In the genomic region with DNA sequence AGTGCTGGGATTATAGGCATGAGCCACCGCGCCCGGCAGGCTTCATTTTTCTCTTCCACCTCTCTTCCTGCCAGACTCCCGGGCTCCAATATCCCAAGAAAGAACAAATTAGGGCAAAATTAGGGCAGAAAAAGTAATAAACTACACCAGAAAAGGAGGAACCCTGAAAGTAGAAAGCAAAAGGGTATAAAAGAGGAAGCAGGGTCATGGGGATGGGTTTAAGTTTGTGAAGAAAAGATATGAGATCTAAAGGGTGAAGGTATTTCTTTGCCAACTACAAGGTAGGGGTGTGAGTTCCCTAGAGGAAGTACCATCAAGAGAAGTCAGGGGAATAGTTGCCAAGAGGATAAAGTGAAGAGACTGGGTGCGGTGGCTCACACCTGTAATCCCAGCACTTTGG, we compare ENCODE assay signal across 13 cellular contexts. TPM values are rescaled to one million over a fixed set of nuclear protein-coding genes. Genes with fewer than 3 reads are reported as not detected.
DNase-seq lines count a peak whose midpoint lies in the region; ATAC-seq, FAIRE-seq and TF ChIP-seq lines count a peak whose summit lies in the region.
"Had no signal": no experiment of that assay in that cellular context is flagged by ENCODE, and none has a peak within 500 bp of the region (broad histone marks: within the 10 kb centered on the region; RNA-seq: fewer than 3 reads in every experiment).

No MANE protein-coding gene starts in this region.

- no peak for FAIRE-seq in kidney (lab: Jason Lieb, UNC)

- DNase-seq in activated T-cell treated with anti-CD3 and anti-CD28 coated beads, Interleukin-2, amount 50 U/mL, for 24 hours = no peak
- no peak for DNase-seq in activated T-cell treated with anti-CD3 and anti-CD28 coated beads, Interleukin-2, amount 50 U/mL, for 1 hour
- DNase-seq in RWPE2 (ENCODE audit: low spot score) (no peak), kidney (no peak), HAP-1 (ENCODE audit: low spot score in 2 of 2) (no peak), NCI-H526 treated with DMSO at 0.1 percent for 48 hours (lab: John Stamatoyannopoulos, UW) (no peak)
- no peak for DNase-seq in central memory CD8-positive, alpha-beta T cell (ENCODE audit: low spot score in 2 of 2)
- DNase-seq in stimulated activated naive B cell treated with anti-CD40 and anti-IgM and Interleukin-4, amounts not matched to agents 10 μg/mL and 1 μg/mL and 100 μg/mL, for 72 hours = no peak
- DNase-seq: activated CD8-positive, alpha-beta memory T cell treated with anti-CD3 and anti-CD28 coated beads, Interleukin-2, amount 50 U/mL, for 4 hours; GF-D8; hippocampal formation; NCI-H146; upper lobe of left lung had no signal

- H3K27me3 ChIP-seq in RWPE2 (ENCODE audit: insufficient read depth, poor library complexity, severe bottlenecking) = no peaks in the 10 kb centered on the region
- H3K27me3 ChIP-seq in HAP-1 (ENCODE audit: low read depth) = 0 out of 2 replicates have a peak, but pooled peaks cover 6% of the 10 kb centered on the region
- H3K27me3 ChIP-seq: upper lobe of left lung had no signal

- no peak overlapping the region for H3K4me3 ChIP-seq in RWPE2 (ENCODE audit: severe bottlenecking)
- H3K4me3 ChIP-seq in kidney (ENCODE audit: low read length in 2 of 2) = no peak overlapping the region
- H3K4me3 ChIP-seq in HAP-1 = no peak overlapping the region
- H3K4me3 ChIP-seq: upper lobe of left lung had no signal

- peak overlapping the region; percentile 23 for H3K27ac Mint-ChIP-seq in activated T-cell treated with anti-CD3 and anti-CD28 coated beads, Interleukin-2, amount 50 U/mL, for 24 hours
- H3K27ac Mint-ChIP-seq in central memory CD8-positive, alpha-beta T cell (ENCODE audit: low read depth) = peak overlapping the region; percentile 37
- H3K27ac Mint-ChIP-seq in stimulated activated naive B cell treated with anti-CD40 and anti-IgM and Interleukin-4, amounts not matched to agents 10 μg/mL and 1 μg/mL and 100 μg/mL, for 72 hours = peak overlapping the region; percentile 90

- TF ChIP-seq CTCF in RWPE2 (IDR thresholded peaks at IDR 0.05; ENCODE audit: poor library complexity, severe bottlenecking) (no peak), kidney (IDR thresholded peaks at IDR 0.05; ENCODE audit: borderline replicate concordance, extremely low read depth, insufficient read depth) (no peak)

- peaks cover 18% of the 10 kb centered on the region for H3K4me1 ChIP-seq in RWPE2 (ENCODE audit: insufficient read depth, poor library complexity, severe bottlenecking)
- no peaks in the 10 kb centered on the region for H3K4me1 ChIP-seq in kidney (ENCODE audit: control insufficient read depth in 1 of 2, insufficient read depth in 1 of 2, low read depth in 1 of 2, low read length in 2 of 2)
- H3K4me1 ChIP-seq in HAP-1 = no peaks in the 10 kb centered on the region

- in situ Hi-C loops in HAP-1 (cut with MboI; ENCODE audit: low sequenced_read_pairs) = no loop called here

- no peak overlapping the region for H3K9ac ChIP-seq in kidney (ENCODE audit: low read length in 2 of 2)

- H3K4me3 Mint-ChIP-seq in activated T-cell treated with anti-CD3 and anti-CD28 coated beads, Interleukin-2, amount 50 U/mL, for 24 hours = no peak overlapping the region
- peak overlapping the region; percentile 31 for H3K4me3 Mint-ChIP-seq in central memory CD8-positive, alpha-beta T cell
- peak overlapping the region; percentile 0 to 37 for H3K4me3 Mint-ChIP-seq in stimulated activated naive B cell treated with anti-CD40 and anti-IgM and Interleukin-4, amounts not matched to agents 10 μg/mL and 1 μg/mL and 100 μg/mL, for 72 hours

- no peak for ATAC-seq in RWPE2 (ENCODE audit: low read depth)
- no peak for ATAC-seq in central memory CD8-positive, alpha-beta T cell (replicated peaks; ENCODE audit: extremely low read depth, poor library complexity, severe bottlenecking)
- no peak for ATAC-seq in stimulated activated naive B cell treated with anti-CD40 and anti-IgM and Interleukin-4, amounts not matched to agents 10 μg/mL and 1 μg/mL and 100 μg/mL, for 72 hours (replicated peaks)

- no peaks in the 10 kb centered on the region for H3K27me3 Mint-ChIP-seq in activated T-cell treated with anti-CD3 and anti-CD28 coated beads, Interleukin-2, amount 50 U/mL, for 24 hours
- H3K27me3 Mint-ChIP-seq in central memory CD8-positive, alpha-beta T cell = no peaks in the 10 kb centered on the region
- no peaks in the 10 kb centered on the region for H3K27me3 Mint-ChIP-seq in stimulated activated naive B cell treated with anti-CD40 and anti-IgM and Interleukin-4, amounts not matched to agents 10 μg/mL and 1 μg/mL and 100 μg/mL, for 72 hours

- peaks cover 81% of the 10 kb centered on the region for H3K36me3 Mint-ChIP-seq in activated T-cell treated with anti-CD3 and anti-CD28 coated beads, Interleukin-2, amount 50 U/mL, for 24 hours (ENCODE audit: low read depth)
- peaks cover 46% of the 10 kb centered on the region for H3K36me3 Mint-ChIP-seq in central memory CD8-positive, alpha-beta T cell (ENCODE audit: insufficient read depth)
- H3K36me3 Mint-ChIP-seq in stimulated activated naive B cell treated with anti-CD40 and anti-IgM and Interleukin-4, amounts not matched to agents 10 μg/mL and 1 μg/mL and 100 μg/mL, for 72 hours = peaks cover 21 to 40% of the 10 kb centered on the region in 2 donors

- intact Hi-C loops in kidney (cut with DNase I) = no loop called here

- H3K9me3 ChIP-seq in RWPE2 (ENCODE audit: severe bottlenecking) (no peaks in the 10 kb centered on the region), kidney (ENCODE audit: control insufficient read depth in 1 of 2, low read length in 2 of 2) (no peaks in the 10 kb centered on the region), HAP-1 (no peaks in the 10 kb centered on the region)
- H3K9me3 ChIP-seq: upper lobe of left lung had no signal

- H3K27ac ChIP-seq in RWPE2 (ENCODE audit: poor library complexity, severe bottlenecking) (peak overlapping the region; percentile 67), kidney (ENCODE audit: low read depth in 2 of 2, low read length in 2 of 2) (no peak overlapping the region)
- H3K27ac ChIP-seq: upper lobe of left lung had no signal

- H3K36me3 ChIP-seq in RWPE2 (ENCODE audit: low read depth) (no peaks in the 10 kb centered on the region), kidney (ENCODE audit: control insufficient read depth in 1 of 2, insufficient read depth in 2 of 2, low read length in 2 of 2) (no peaks in the 10 kb centered on the region), HAP-1 (replicated peaks) (no peaks in the 10 kb centered on the region)
- H3K36me3 ChIP-seq: upper lobe of left lung had no signal

- H3K4me1 Mint-ChIP-seq in activated T-cell treated with anti-CD3 and anti-CD28 coated beads, Interleukin-2, amount 50 U/mL, for 24 hours (ENCODE audit: low read depth) = peaks cover 50% of the 10 kb centered on the region
- H3K4me1 Mint-ChIP-seq in central memory CD8-positive, alpha-beta T cell = peaks cover 62% of the 10 kb centered on the region
- peaks cover 39 to 69% of the 10 kb centered on the region in 2 donors for H3K4me1 Mint-ChIP-seq in stimulated activated naive B cell treated with anti-CD40 and anti-IgM and Interleukin-4, amounts not matched to agents 10 μg/mL and 1 μg/mL and 100 μg/mL, for 72 hours

- H3K9me3 Mint-ChIP-seq in activated T-cell treated with anti-CD3 and anti-CD28 coated beads, Interleukin-2, amount 50 U/mL, for 24 hours = no peaks in the 10 kb centered on the region
- no peaks in the 10 kb centered on the region for H3K9me3 Mint-ChIP-seq in central memory CD8-positive, alpha-beta T cell
- no peaks in the 10 kb centered on the region for H3K9me3 Mint-ChIP-seq in stimulated activated naive B cell treated with anti-CD40 and anti-IgM and Interleukin-4, amounts not matched to agents 10 μg/mL and 1 μg/mL and 100 μg/mL, for 72 hours

RNA-seq across cellular contexts. Expression of a gene that starts 9.9 kb away (rescaled TPM):
- total RNA-seq in kidney = 6.6 TPM
- polyA plus RNA-seq in kidney (ENCODE audit: insufficient read depth, low read depth, low replicate concordance) = 0.32 TPM

RNA-seq across cellular contexts. Expression of a gene that starts 25.7 kb away (rescaled TPM):
- total RNA-seq in kidney = 34.3 TPM
- 2.2 TPM for polyA plus RNA-seq in kidney (ENCODE audit: insufficient read depth, low read depth, low replicate concordance)

RNA-seq across cellular contexts. Expression of a gene that starts 43.0 kb away (rescaled TPM):
- 21.7 TPM for total RNA-seq in kidney
- 8.7 TPM for polyA plus RNA-seq in kidney (ENCODE audit: insufficient read depth, low read depth, low replicate concordance)

RNA-seq across cellular contexts. Expression of a gene that starts 43.5 kb away (rescaled TPM):
- 6.1 TPM for total RNA-seq in kidney
- 1.4 TPM for polyA plus RNA-seq in kidney (ENCODE audit: insufficient read depth, low read depth, low replicate concordance)

RNA-seq across cellular contexts. Expression of a gene that starts 49.4 kb away (rescaled TPM):
- 22.0 TPM for total RNA-seq in kidney
- polyA plus RNA-seq in kidney (ENCODE audit: insufficient read depth, low read depth, low replicate concordance) = 4.0 TPM

Comparison
In these comparisons a context has a peak if more than half of its experiments do, and no peak if none do; other contexts are left out.
1. H3K27ac Mint-ChIP-seq: peak in every context shown above with its lines; median percentile 90 in stimulated activated naive B cell treated with anti-CD40 and anti-IgM and Interleukin-4, amounts not matched to agents 10 μg/mL and 1 μg/mL and 100 μg/mL, for 72 hours; 37 in central memory CD8-positive, alpha-beta T cell; 23 in activated T-cell treated with anti-CD3 and anti-CD28 coated beads, Interleukin-2, amount 50 U/mL, for 24 hours.